In genomic region chr6:75327807-75328206, GRCh38 we compare ENCODE assay signal across 27 cellular contexts.
"Had no signal": no experiment of that assay in that cellular context is flagged by ENCODE, and none has a peak within 500 bp of the region (broad histone marks: within the 10 kb centered on the region; RNA-seq: fewer than 3 reads in every experiment).

No MANE protein-coding gene starts in this region.

- H3K9me3 ChIP-seq: left lung, lower lobe of right lung, neutrophil, ovary, right atrium auricular region, stomach, testis, thyroid gland, transverse colon, upper lobe of left lung, vagina had no signal

- H3K4me1 ChIP-seq: left lung, lower lobe of right lung, right atrium auricular region, stomach, testis, thyroid gland, transverse colon, upper lobe of left lung, vagina had no signal

- ATAC-seq: left colon; left lung; lower lobe of right lung; naive thymus-derived CD8-positive, alpha-beta T cell; sciatic nerve; stimulated activated naive B cell treated with anti-CD40 and anti-IgM and Interleukin-4, amounts not matched to agents 10 μg/mL and 1 μg/mL and 100 μg/mL, for 72 hours; stimulated activated naive CD8-positive, alpha-beta T cell treated with anti-CD3 and anti-CD28 coated beads, Interleukin-15, Interleukin-2, amounts not matched to agents 100 U/mL and 50 U/mL, for 24 hours had no signal

- H3K27ac ChIP-seq: left lung, lower lobe of right lung, neutrophil, ovary, right atrium auricular region, skin epidermis, stomach, testis, thyroid gland, transverse colon, upper lobe of left lung, vagina had no signal

- H3K27me3 ChIP-seq: left lung, ovary, right atrium auricular region, stomach, testis, thyroid gland, transverse colon, upper lobe of left lung, vagina had no signal

- FAIRE-seq: islet of Langerhans had no signal

- DNase-seq: hypothalamus; immature natural killer cell; kidney; left colon; left lung; lower lobe of right lung; mammary epithelial cell; mesenchymal stem cell; naive thymus-derived CD8-positive, alpha-beta T cell; ovary; stimulated activated CD4-positive, alpha-beta T cell treated with anti-CD3 and anti-CD28 coated beads, Interleukin-12 subunit alpha, Interleukin-12 subunit beta, amount 100 ng/mL, for 4 hours; stimulated activated CD4-positive, alpha-beta T cell treated with anti-CD3 and anti-CD28 coated beads, Interleukin-15, amount 100 ng/mL, for 24 hours; stimulated activated CD4-positive, alpha-beta T cell treated with anti-CD3 and anti-CD28 coated beads, Interleukin-2, amount 100 ng/mL, for 24 hours; stimulated activated CD4-positive, alpha-beta T cell treated with anti-CD3 and anti-CD28 coated beads, Interleukin-4, amount 100 ng/mL, for 1 hour; stimulated activated naive B cell treated with anti-CD40 and anti-IgM and Interleukin-4, amounts not matched to agents 10 μg/mL and 1 μg/mL and 100 μg/mL, for 72 hours; stimulated activated naive CD8-positive, alpha-beta T cell treated with anti-CD3 and anti-CD28 coated beads, Interleukin-15, Interleukin-2, amounts not matched to agents 100 U/mL and 50 U/mL, for 24 hours; stomach; testis; thyroid gland; transverse colon; upper lobe of left lung had no signal

- H3K4me3 ChIP-seq: left lung, lower lobe of right lung, ovary, right atrium auricular region, skin epidermis, stomach, testis, thyroid gland, transverse colon, upper lobe of left lung, vagina had no signal

- H3K36me3 ChIP-seq: left lung, lower lobe of right lung, neutrophil, ovary, right atrium auricular region, stomach, thyroid gland, transverse colon, upper lobe of left lung, vagina had no signal
